Comparison of ENCODE assay signal across 8 cellular contexts in the genomic region with DNA sequence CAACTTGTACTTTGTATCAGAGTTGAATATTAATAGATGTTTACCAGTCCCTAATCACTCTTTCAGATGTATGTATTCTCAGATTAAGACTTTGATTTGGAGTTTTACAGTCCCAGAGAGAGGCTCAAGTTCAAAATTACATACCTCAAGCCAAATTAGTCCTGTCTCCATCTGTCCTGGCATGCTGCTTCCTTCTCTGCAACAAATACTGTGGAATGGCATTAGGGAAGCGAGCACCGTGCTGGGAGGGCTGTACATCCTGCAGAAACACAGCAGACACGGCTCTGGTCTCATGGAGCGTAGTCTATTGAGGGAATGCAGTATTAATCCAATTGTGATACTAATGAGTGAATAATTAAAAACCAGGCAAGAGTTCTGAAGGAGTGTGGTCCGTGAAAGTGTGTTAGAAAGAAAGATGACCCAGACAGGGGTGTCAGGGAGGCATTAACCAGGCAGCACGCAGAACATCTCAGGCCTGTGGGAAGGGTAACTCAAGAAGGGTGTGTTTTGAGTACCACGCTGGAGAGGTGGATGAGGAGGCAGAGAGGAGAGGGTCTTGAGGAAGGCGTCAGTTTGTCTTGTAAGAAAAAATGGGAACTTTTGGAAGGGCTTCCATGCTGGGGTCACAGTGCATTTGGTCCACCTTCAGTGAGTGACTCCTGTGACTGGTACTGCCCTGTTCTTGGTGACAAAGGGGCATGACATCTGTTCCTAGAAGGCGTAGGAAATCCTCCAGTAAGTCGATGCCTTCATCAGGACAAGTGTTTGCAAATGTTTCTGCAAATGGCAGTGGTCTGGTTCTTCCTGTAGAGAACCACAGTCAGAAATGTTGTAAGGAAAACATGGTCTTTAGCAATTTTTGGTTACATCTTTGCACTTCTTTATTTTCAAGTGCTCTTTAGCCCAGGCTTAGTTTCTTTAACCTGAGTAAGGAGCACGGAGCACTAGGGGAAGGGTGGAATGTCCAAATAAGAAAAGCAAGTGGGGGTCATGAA. TPM values are rescaled to one million over a fixed set of nuclear protein-coding genes. Genes with fewer than 3 reads are reported as not detected.
DNase-seq lines count a peak whose midpoint lies in the region; ATAC-seq and TF ChIP-seq lines count a peak whose summit lies in the region.

No MANE protein-coding gene starts in this region.

- H3K27me3 Mint-ChIP-seq in neural progenitor cell (ENCODE audit: insufficient read depth, low read depth) = peaks cover 2% of the 10 kb centered on the region

- H3K9ac ChIP-seq in neural progenitor cell = peak overlapping the region; percentile 30

- no peak overlapping the region for H2AFZ ChIP-seq in neural progenitor cell (replicated peaks)

- peaks cover 56% of the 10 kb centered on the region for H3K79me2 ChIP-seq in neural progenitor cell (ENCODE audit: low read depth)

- H3F3A ChIP-seq in neural progenitor cell (ENCODE audit: low read depth) = peaks cover 33% of the 10 kb centered on the region

- H3K4me2 ChIP-seq in neural progenitor cell = peak overlapping the region; percentile 82

- peaks cover 16% of the 10 kb centered on the region for H3K27me3 ChIP-seq in neural progenitor cell

- H4K20me1 ChIP-seq in neural progenitor cell (ENCODE audit: low read depth) = peaks cover 51% of the 10 kb centered on the region

- no peaks in the 10 kb centered on the region for H3K36me3 ChIP-seq in neural progenitor cell

- no peak for TF ChIP-seq CTCF in coronary artery (IDR thresholded peaks at IDR 0.05)
- TF ChIP-seq CTCF in neural progenitor cell (IDR thresholded peaks at IDR 0.05) = no peak

- peak overlapping the region; percentile 99 for H3K4me3 Mint-ChIP-seq in neural progenitor cell

- H3K4me3 ChIP-seq in coronary artery (peak overlapping the region; percentile 88), neural progenitor cell (peak overlapping the region; percentile 72)

- H3K4me1 Mint-ChIP-seq in neural progenitor cell = peaks cover 17% of the 10 kb centered on the region

- no peaks in the 10 kb centered on the region for H3K9me3 ChIP-seq in neural progenitor cell (ENCODE audit: low read depth)

- H3K4me1 ChIP-seq in neural progenitor cell = peaks cover 14% of the 10 kb centered on the region

- no peak overlapping the region for H3K27ac Mint-ChIP-seq in neural progenitor cell

- DNase-seq in ELR (ENCODE audit: low read depth) = peak; percentile 23
- DNase-seq in NCI-H82 (lab: John Stamatoyannopoulos, UW) = peak; percentile 71
- DNase-seq in coronary artery (ENCODE audit: low spot score) = no peak
- no peak for DNase-seq in neural progenitor cell (ENCODE audit: low spot score)
- no peak for DNase-seq in hypothalamus (lab: John Stamatoyannopoulos, UW)

- H3K27ac ChIP-seq in coronary artery = no peak overlapping the region
- no peak overlapping the region for H3K27ac ChIP-seq in neural progenitor cell

- ATAC-seq in HG03135 (IDR thresholded peaks at IDR 0.05; ENCODE audit: unreplicated experiment) (no peak), GM21737 (IDR thresholded peaks at IDR 0.05; ENCODE audit: unreplicated experiment) (no peak), GM18520 (IDR thresholded peaks at IDR 0.05; ENCODE audit: unreplicated experiment) (no peak)

- H3K9me3 Mint-ChIP-seq in neural progenitor cell = peaks cover 3% of the 10 kb centered on the region

- H3K36me3 Mint-ChIP-seq in neural progenitor cell = peaks cover 8% of the 10 kb centered on the region

RNA-seq across cellular contexts. Expression of gene RAB4A, which starts 1.6 kb away (rescaled TPM):
- total RNA-seq in neural progenitor cell (ENCODE audit: low replicate concordance) = 44.1 and 48.3 TPM in 2 replicates

Comparison
In these comparisons a context has a peak if more than half of its experiments do, and no peak if none do; other contexts are left out.
1. DNase-seq: peak in ELR (single experiment) and NCI-H82 (single experiment); none in coronary artery (single experiment), neural progenitor cell (single experiment) and hypothalamus (0 of 51).